Comparison of ENCODE assay signal across 8 cellular contexts in genomic region chr19:4402171-4403004, GRCh38. TPM values are rescaled to one million over a fixed set of nuclear protein-coding genes. Genes with fewer than 3 reads are reported as not detected.
DNase-seq lines count a peak whose midpoint lies in the region; ATAC-seq and TF ChIP-seq lines count a peak whose summit lies in the region.

CHAF1A (plus strand) TSS chr19:4402640; CDS start chr19:4402763, 123 bp downstream.

- peak; percentile 76 for ATAC-seq in HG03439 (IDR thresholded peaks at IDR 0.05; ENCODE audit: unreplicated experiment)

- H3K27me3 ChIP-seq in kidney epithelial cell (ENCODE audit: control insufficient read depth, insufficient read depth, low read length) = no peaks in the 10 kb centered on the region

- TF ChIP-seq POLR2A in GM19193 (IDR thresholded peaks at IDR 0.05; ENCODE audit: extremely low read depth, insufficient read depth, insufficient read length) = peak; percentile 77

- H3K4me3 ChIP-seq in choroid plexus epithelial cell (ENCODE audit: low read depth, low read length) (peak within 1 kb of the TSS; percentile 78), kidney epithelial cell (ENCODE audit: low read depth, low read length) (peak within 1 kb of the TSS; percentile 87)

- TF ChIP-seq CTCF in choroid plexus epithelial cell (conservative IDR thresholded peaks at IDR 0.05; ENCODE audit: low read depth, low read length) (no peak), kidney epithelial cell (IDR thresholded peaks at IDR 0.05; ENCODE audit: insufficient read depth, low read length, poor library complexity, severe bottlenecking) (no peak)

- H3K36me3 ChIP-seq in kidney epithelial cell (ENCODE audit: control insufficient read depth, insufficient read depth, low read length) = peaks cover 2% of the 10 kb centered on the region

- DNase-seq in AML-193 (lab: John Stamatoyannopoulos, UW) (peak; percentile 98 to 99), NCI-H510A treated with DMSO at 0.1 percent for 48 hours (lab: John Stamatoyannopoulos, UW) (peak; percentile 99), choroid plexus epithelial cell (ENCODE audit: low read depth) (peak; percentile 100), kidney epithelial cell (ENCODE audit: low read depth) (peak; percentile 99)
- DNase-seq in activated CD4-positive, alpha-beta T cell treated with anti-CD3 and anti-CD28 coated beads for 24 hours (ENCODE audit: low read depth in 2 of 2) = peak; percentile 98 to 99
- peak; percentile 99 for DNase-seq in stimulated activated CD4-positive, alpha-beta T cell treated with anti-CD3 and anti-CD28 coated beads, Interleukin-15, amount 100 ng/mL, for 48 hours (ENCODE audit: low read depth in 2 of 2)

RNA-seq across cellular contexts. Expression of gene CHAF1A, which starts in this region (rescaled TPM):
- 6.8 and 13.8 TPM in 2 replicates for total RNA-seq in kidney epithelial cell

Comparison
In these comparisons a context has a peak if more than half of its experiments do, and no peak if none do; other contexts are left out.
1. Peak in every context shown above with its lines: DNase-seq, ATAC-seq and H3K4me3 ChIP-seq.